ENCODE assay signal across 16 cellular contexts in the genomic region with DNA sequence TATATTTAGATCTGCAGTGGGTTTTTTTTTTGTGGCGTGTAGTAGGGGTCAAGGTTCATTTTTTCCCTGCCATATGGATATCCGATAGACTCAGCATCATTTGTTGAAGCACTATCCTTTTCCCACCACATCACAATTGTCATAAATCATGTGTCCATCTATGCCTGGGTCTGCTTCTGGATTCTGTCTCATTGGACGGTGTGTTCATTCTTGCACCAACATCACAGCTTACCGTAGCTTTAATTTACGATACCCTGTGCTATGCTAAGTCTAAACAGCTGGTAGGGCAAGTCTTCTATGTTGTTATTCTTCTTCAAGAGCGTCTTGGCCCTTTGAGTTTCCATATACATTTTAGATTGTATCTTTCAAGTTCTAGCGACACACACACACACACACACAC.
DNase-seq lines count a peak whose midpoint lies in the region; ATAC-seq and TF ChIP-seq lines count a peak whose summit lies in the region.
"Had no signal": no experiment of that assay in that cellular context is flagged by ENCODE, and none has a peak within 500 bp of the region (broad histone marks: within the 10 kb centered on the region; RNA-seq: fewer than 3 reads in every experiment).

No MANE protein-coding gene starts in this region.

- H4K5ac ChIP-seq in IMR-90 (ENCODE audit: low read depth, low read length), result no peak overlapping the region

- no peak overlapping the region for H3K23ac ChIP-seq in IMR-90 (ENCODE audit: low read depth, low read length)

- peak overlapping the region; percentile 59 for H2AK5ac ChIP-seq in IMR-90 (ENCODE audit: low read depth, low read length)

- no peak overlapping the region for H3K18ac ChIP-seq in IMR-90 (ENCODE audit: low read depth, low read length)

- H3K4me3 ChIP-seq in IMR-90 (ENCODE audit: insufficient read depth, low read depth, low read length), result no peak overlapping the region
- no peak overlapping the region for H3K4me3 ChIP-seq in endodermal cell (ENCODE audit: low read length)
- H3K4me3 ChIP-seq: GM23338 had no signal

- H3K9ac ChIP-seq in IMR-90 (ENCODE audit: low read depth, low read length) (no peak overlapping the region), endodermal cell (ENCODE audit: extremely low read depth, low read length, poor library complexity, severe bottlenecking) (no peak overlapping the region)

- H2BK5ac ChIP-seq in IMR-90 (ENCODE audit: low read depth, low read length, poor library complexity, severe bottlenecking), result no peak overlapping the region

- peaks cover 24% of the 10 kb centered on the region for H3K4me1 ChIP-seq in IMR-90 (ENCODE audit: control insufficient read depth, insufficient read depth, low read length)
- H3K4me1 ChIP-seq in endodermal cell (ENCODE audit: control insufficient read depth, insufficient read depth, low read length), result peaks cover 21% of the 10 kb centered on the region

- dilution Hi-C loops in IMR-90 (cut with HindIII; ENCODE audit: low sequenced_read_pairs, unreplicated experiment), result no loop called here

- in situ Hi-C loops in IMR-90 (cut with MboI; ENCODE audit: low sequenced_read_pairs), result no loop called here

- H3K27me3 ChIP-seq in IMR-90 (ENCODE audit: control insufficient read depth, insufficient read depth, low read length) (no peaks in the 10 kb centered on the region), endodermal cell (ENCODE audit: control insufficient read depth, insufficient read depth, low read length, poor library complexity, severe bottlenecking) (peaks cover 33% of the 10 kb centered on the region)

- ATAC-seq in IMR-90 (ENCODE audit: low read depth) (no peak), GM19023 (IDR thresholded peaks at IDR 0.05; ENCODE audit: unreplicated experiment) (no peak), GM18907 (IDR thresholded peaks at IDR 0.05; ENCODE audit: unreplicated experiment) (no peak)
- ATAC-seq: GM23338, HCT116 had no signal

- no peak overlapping the region for H3K27ac Mint-ChIP-seq in endodermal cell
- peak overlapping the region in 2 of 3 experiments; percentile 32 to 65 for H3K27ac Mint-ChIP-seq in nephron
- H3K27ac Mint-ChIP-seq: CD4-positive, alpha-beta memory T cell; GM23338; H9 had no signal

- H4K91ac ChIP-seq in IMR-90 (ENCODE audit: insufficient read depth, low read depth, low read length), result no peak overlapping the region

- no peak for TF ChIP-seq POLR2A in IMR-90 (IDR thresholded peaks at IDR 0.05; ENCODE audit: low read depth, low read length)

- CTCF ChIA-PET in IMR-90 (lab: Yijun Ruan, JAX), result interaction anchor here (1.1 to 1.5 kb wide), 2 partner anchors 17 to 19 kb away, joined by 3 read pairs; no protein-coding TSS in a partner anchor

- H3K56ac ChIP-seq in IMR-90 (ENCODE audit: extremely low read depth, insufficient read depth, low read length), result no peak overlapping the region

- BruUV-seq in IMR-90 (replicated peaks; lab: Mats Ljungman, UMichigan), result no TSS peak

- 0 out of 2 replicates have a peak overlapping the region, but pooled peaks have one; percentile 39 for H3K14ac ChIP-seq in IMR-90 (replicated peaks; ENCODE audit: low read depth, low read length)

- TF ChIP-seq RAD21 in IMR-90 (IDR thresholded peaks at IDR 0.05; ENCODE audit: low read length), result no peak

- H2AK9ac ChIP-seq in IMR-90 (replicated peaks; ENCODE audit: low read depth, low read length, poor library complexity), result no peak overlapping the region

- H3K4me3 Mint-ChIP-seq in endodermal cell (no peak overlapping the region), nephron (no peak overlapping the region)
- H3K4me3 Mint-ChIP-seq: CD4-positive, alpha-beta memory T cell; GM23338; H9 had no signal

- POLR2A ChIA-PET in IMR-90 (lab: Charles Lee; ENCODE audit: unreplicated experiment), result interaction anchor here (0.6 kb wide), 1 partner anchor 37 kb away, joined by 4 read pairs; no protein-coding TSS in a partner anchor

- no peak overlapping the region for H3K4me2 ChIP-seq in IMR-90 (ENCODE audit: low read depth, low read length)
- H3K4me2 ChIP-seq: GM23338 had no signal

- H4K8ac ChIP-seq in IMR-90 (ENCODE audit: low read depth in 2 of 2, low read length in 2 of 2), result no peak overlapping the region

- peaks cover 1% of the 10 kb centered on the region for H3K9me3 Mint-ChIP-seq in endodermal cell
- H3K9me3 Mint-ChIP-seq in nephron, result peaks cover 11% of the 10 kb centered on the region
- H3K9me3 Mint-ChIP-seq: GM23338, H9 had no signal

- no peaks in the 10 kb centered on the region for H3K9me3 ChIP-seq in IMR-90 (ENCODE audit: control insufficient read depth, insufficient read depth, low read length)
- peaks cover 5% of the 10 kb centered on the region for H3K9me3 ChIP-seq in endodermal cell (ENCODE audit: control insufficient read depth, low read length)

- peaks cover 17% of the 10 kb centered on the region for H3K9me1 ChIP-seq in IMR-90 (ENCODE audit: insufficient read depth, low read length)

- H3K4me1 Mint-ChIP-seq in endodermal cell, result peaks cover 33% of the 10 kb centered on the region
- peaks cover 63% of the 10 kb centered on the region for H3K4me1 Mint-ChIP-seq in nephron
- H3K4me1 Mint-ChIP-seq: CD4-positive, alpha-beta memory T cell had no signal

- H3K27ac ChIP-seq in IMR-90 (ENCODE audit: insufficient read depth, low read length) (no peak overlapping the region), endodermal cell (ENCODE audit: low read depth, low read length) (no peak overlapping the region)

- H2BK15ac ChIP-seq in IMR-90 (ENCODE audit: low read depth, low read length), result no peak overlapping the region

- no peak overlapping the region for H3K4ac ChIP-seq in IMR-90 (ENCODE audit: low read depth, low read length)

- no peaks in the 10 kb centered on the region for H3K36me3 ChIP-seq in IMR-90 (ENCODE audit: control insufficient read depth, insufficient read depth, low read length)
- H3K36me3 ChIP-seq in endodermal cell (ENCODE audit: control insufficient read depth, insufficient read depth, low read length), result no peaks in the 10 kb centered on the region

- DNase-seq in IMR-90 (no peak), endodermal cell (peak; percentile 3), kidney glomerular epithelial cell (lab: John Stamatoyannopoulos, UW) (no peak)
- DNase-seq: C1 segment of cervical spinal cord; Calu3; CD4-positive, alpha-beta memory T cell; COR-L47; DMS53; DMS79 treated with DMSO at 0.1 percent for 48 hours; GF-D8; H9 had no signal

- no peaks in the 10 kb centered on the region for H3K79me1 ChIP-seq in IMR-90 (ENCODE audit: low read depth in 1 of 2, low read length in 2 of 2)

- no CpG with 5 or more reads among the region's 7 CpGs for WGBS in IMR-90 (ENCODE audit: extremely low coverage in 2 of 2, insufficient read length in 1 of 2), 2 experiments
- WGBS in endodermal cell (ENCODE audit: insufficient coverage in 1 of 2, insufficient read length in 1 of 2), 2 experiments, result 92 to 94% methylated on average over 3 to 6 of the region's 7 CpGs

- H3K36me3 Mint-ChIP-seq in endodermal cell (ENCODE audit: low read depth) (no peaks in the 10 kb centered on the region), nephron (ENCODE audit: low read depth) (no peaks in the 10 kb centered on the region)
- H3K36me3 Mint-ChIP-seq: CD4-positive, alpha-beta memory T cell had no signal

- intact Hi-C loops in IMR-90 (cut with micrococcal nuclease), result no loop called here

- H2BK20ac ChIP-seq in IMR-90 (ENCODE audit: low read depth, low read length), result no peak overlapping the region

- H4K20me1 ChIP-seq in IMR-90 (ENCODE audit: insufficient read depth, low read length), result no peaks in the 10 kb centered on the region

- no peak overlapping the region for H2AFZ ChIP-seq in IMR-90 (replicated peaks; ENCODE audit: low read length, poor library complexity)
- H2AFZ ChIP-seq: GM23338 had no signal

- peaks cover 10% of the 10 kb centered on the region for H3K27me3 Mint-ChIP-seq in endodermal cell (ENCODE audit: insufficient read depth)
- H3K27me3 Mint-ChIP-seq in nephron (ENCODE audit: low read depth), result peaks cover under 1% of the 10 kb centered on the region

- H2BK120ac ChIP-seq in IMR-90 (ENCODE audit: low read depth, low read length), result no peak overlapping the region

- TF ChIP-seq CTCF in IMR-90 (conservative IDR thresholded peaks at IDR 0.05; ENCODE audit: low read depth, low read length) (no peak), endodermal cell (conservative IDR thresholded peaks at IDR 0.05) (no peak), nephron (IDR thresholded peaks at IDR 0.05; ENCODE audit: unreplicated experiment in 3 of 3) (no peak)

TF ChIP-seq in IMR-90, 13 proteins besides CTCF, POLR2A, EP300 and RAD21:
- TF ChIP-seq CEBPB (IDR thresholded peaks at IDR 0.05; ENCODE audit: low read depth, low read length) (no peak), FOS (IDR thresholded peaks at IDR 0.05; ENCODE audit: low read depth, low read length) (no peak), BHLHE40 (IDR thresholded peaks at IDR 0.05; ENCODE audit: low read depth, low read length) (no peak), MAFK (IDR thresholded peaks at IDR 0.05; ENCODE audit: low read depth, low read length) (no peak), CHD1 (IDR thresholded peaks at IDR 0.05; ENCODE audit: low read depth, low read length) (no peak), MXI1 (IDR thresholded peaks at IDR 0.05; ENCODE audit: borderline replicate concordance, low read depth, low read length) (no peak), SMC3 (IDR thresholded peaks at IDR 0.05; ENCODE audit: low read depth, low read length) (no peak), MAZ (IDR thresholded peaks at IDR 0.05; ENCODE audit: borderline replicate concordance, low read depth, low read length) (no peak), NFE2L2 (IDR thresholded peaks at IDR 0.05; ENCODE audit: low read depth, low read length) (no peak), RCOR1 (IDR thresholded peaks at IDR 0.05; ENCODE audit: insufficient replicate concordance, low read length) (no peak)
- TF ChIP-seq, protein P1, sequence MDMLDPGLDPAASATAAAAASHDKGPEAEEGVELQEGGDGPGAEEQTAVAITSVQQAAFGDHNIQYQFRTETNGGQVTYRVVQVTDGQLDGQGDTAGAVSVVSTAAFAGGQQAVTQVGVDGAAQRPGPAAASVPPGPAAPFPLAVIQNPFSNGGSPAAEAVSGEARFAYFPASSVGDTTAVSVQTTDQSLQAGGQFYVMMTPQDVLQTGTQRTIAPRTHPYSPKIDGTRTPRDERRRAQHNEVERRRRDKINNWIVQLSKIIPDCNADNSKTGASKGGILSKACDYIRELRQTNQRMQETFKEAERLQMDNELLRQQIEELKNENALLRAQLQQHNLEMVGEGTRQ (IDR thresholded peaks at IDR 0.05; ENCODE audit: low read depth, low read length), result no peak
